In genomic region chr18:77650799-77651385, GRCh38 we compare ENCODE assay signal across 8 cellular contexts.
DNase-seq lines count a peak whose midpoint lies in the region; ATAC-seq and TF ChIP-seq lines count a peak whose summit lies in the region.

No MANE protein-coding gene starts in this region.

- no peaks in the 10 kb centered on the region for H3K36me3 Mint-ChIP-seq in activated naive CD4-positive, alpha-beta T cell treated with anti-CD3 and anti-CD28 coated beads for 36 hours (ENCODE audit: low read depth)
- no peaks in the 10 kb centered on the region for H3K36me3 Mint-ChIP-seq in Calu3 (ENCODE audit: insufficient read depth, unreplicated experiment)

- peak; percentile 82 for ATAC-seq in GM21529 (IDR thresholded peaks at IDR 0.05; ENCODE audit: unreplicated experiment)
- peak; percentile 83 to 96 (median 92) for ATAC-seq in heart right ventricle

- peaks cover 0 to 18% (median 12%) of the 10 kb centered on the region in 7 donors for H3K27me3 ChIP-seq in heart right ventricle

- intact Hi-C loops in activated naive CD4-positive, alpha-beta T cell treated with anti-CD3 and anti-CD28 coated beads for 36 hours (cut with micrococcal nuclease): loop anchor here (1.0 to 10.0 kb wide), 4 partner anchors 426 to 848 kb away; no protein-coding TSS in a partner anchor
- intact Hi-C loops in heart right ventricle (cut with DNase I): loop anchor here in 3 of 10 donors (5.0 to 10.0 kb wide), 3 partner anchors 436 to 849 kb away; no protein-coding TSS in a partner anchor
- intact Hi-C loops in Calu3 (cut with micrococcal nuclease; ENCODE audit: unreplicated experiment): no loop called here

- H3K27ac Mint-ChIP-seq in activated naive CD4-positive, alpha-beta T cell treated with anti-CD3 and anti-CD28 coated beads for 36 hours: no peak overlapping the region
- H3K27ac Mint-ChIP-seq in Calu3 (ENCODE audit: unreplicated experiment): no peak overlapping the region

- H3K9me3 Mint-ChIP-seq in activated naive CD4-positive, alpha-beta T cell treated with anti-CD3 and anti-CD28 coated beads for 36 hours: peaks cover 1% of the 10 kb centered on the region
- H3K9me3 Mint-ChIP-seq in Calu3 (ENCODE audit: low read depth, unreplicated experiment): peaks cover 7% of the 10 kb centered on the region

- 9 to 10% methylated on average over 28 of the region's 28 CpGs for WGBS in heart right ventricle, 2 donors

- H3K4me1 Mint-ChIP-seq in activated naive CD4-positive, alpha-beta T cell treated with anti-CD3 and anti-CD28 coated beads for 36 hours (ENCODE audit: low read depth): no peaks in the 10 kb centered on the region
- H3K4me1 Mint-ChIP-seq in Calu3 (ENCODE audit: low read depth, unreplicated experiment): no peaks in the 10 kb centered on the region

- H3K36me3 ChIP-seq in heart right ventricle: no peaks in the 10 kb centered on the region

- peak overlapping the region in 1 of 10 donors; percentile 8 for H3K4me3 ChIP-seq in heart right ventricle

- peaks cover 0 to 7% (median 0%) of the 10 kb centered on the region in 9 donors for H3K4me1 ChIP-seq in heart right ventricle

- peaks cover 0 to 7% (median 0%) of the 10 kb centered on the region in 11 donors for H3K9me3 ChIP-seq in heart right ventricle

- peak; percentile 69 to 95 (median 89) for TF ChIP-seq CTCF in heart right ventricle (IDR thresholded peaks at IDR 0.05)
- no peak for TF ChIP-seq CTCF in Calu3 (IDR thresholded peaks at IDR 0.05; ENCODE audit: unreplicated experiment)

- DNase-seq in DMS79 (lab: John Stamatoyannopoulos, UW) (peak; percentile 16), KG1 (lab: John Stamatoyannopoulos, UW) (peak; percentile 39), RPMI8226 (peak; percentile 75), heart right ventricle (peak; percentile 63 to 80), putamen (ENCODE audit: low spot score) (peak; percentile 57), Calu3 (no peak)
- DNase-seq in activated naive CD4-positive, alpha-beta T cell treated with anti-CD3 and anti-CD28 coated beads for 36 hours: peak; percentile 70

- no peak overlapping the region for H3K4me3 Mint-ChIP-seq in activated naive CD4-positive, alpha-beta T cell treated with anti-CD3 and anti-CD28 coated beads for 36 hours
- no peak overlapping the region for H3K4me3 Mint-ChIP-seq in Calu3 (ENCODE audit: low read depth, unreplicated experiment)

- peaks cover 18% of the 10 kb centered on the region for H3K27me3 Mint-ChIP-seq in activated naive CD4-positive, alpha-beta T cell treated with anti-CD3 and anti-CD28 coated beads for 36 hours (ENCODE audit: low read depth)
- no peaks in the 10 kb centered on the region for H3K27me3 Mint-ChIP-seq in Calu3 (ENCODE audit: unreplicated experiment)

- CTCF ChIA-PET in activated naive CD4-positive, alpha-beta T cell treated with anti-CD3 and anti-CD28 coated beads for 36 hours (lab: Charles Lee): interaction anchor here (1.0 to 1.1 kb wide), 3 partner anchors 176 to 848 kb away, joined by 3 to 4 read pairs (median 3); no protein-coding TSS in a partner anchor
- CTCF ChIA-PET in Calu3 (lab: Charles Lee): no interaction called here

- H3K27ac ChIP-seq in heart right ventricle: no peak overlapping the region

- BruUV-seq in Calu3 (replicated peaks; lab: Mats Ljungman, UMichigan): no TSS peak
